Comparison of ENCODE assay signal across 8 cellular contexts in genomic region chr18:45775241-45775676, GRCh38. TPM values are rescaled to one million over a fixed set of nuclear protein-coding genes. Genes with fewer than 3 reads are reported as not detected.
DNase-seq lines count a peak whose midpoint lies in the region; ATAC-seq and TF ChIP-seq lines count a peak whose summit lies in the region.

No MANE protein-coding gene starts in this region.

- no peaks in the 10 kb centered on the region for H3K4me1 ChIP-seq in OCI-LY7 (ENCODE audit: insufficient read depth, low read length, poor library complexity, severe bottlenecking)

- no peak overlapping the region; the same call in 1 of the 2 replicates for H3K4me2 ChIP-seq in OCI-LY7 (ENCODE audit: low read length)

- H2AFZ ChIP-seq in OCI-LY7 (ENCODE audit: low read length): no peak overlapping the region

- peak overlapping the region; percentile 75 for H3K4me3 Mint-ChIP-seq in central memory CD8-positive, alpha-beta T cell

- POLR2A ChIA-PET in OCI-LY7 (lab: Charles Lee): no interaction called here

- H3K27ac ChIP-seq in OCI-LY7 (ENCODE audit: low read depth, low read length, poor library complexity, severe bottlenecking): no peak overlapping the region

- no peaks in the 10 kb centered on the region for H3K9me3 ChIP-seq in OCI-LY7 (ENCODE audit: low read length)

- H3K9me2 ChIP-seq in OCI-LY7 (ENCODE audit: insufficient read depth, low read length): no peaks in the 10 kb centered on the region

- peaks cover 8% of the 10 kb centered on the region for H3K27me3 Mint-ChIP-seq in central memory CD8-positive, alpha-beta T cell

- no peak for DNase-seq in central memory CD8-positive, alpha-beta T cell (ENCODE audit: low spot score in 2 of 2)
- DNase-seq in left kidney (ENCODE audit: low read depth, low spot score) (peak; percentile 91), OCI-LY7 (ENCODE audit: low spot score) (no peak), NCI-H2196 treated with DMSO at 0.1 percent for 48 hours (lab: John Stamatoyannopoulos, UW; ENCODE audit: unreplicated experiment) (no peak)
- peak; percentile 82 for DNase-seq in stimulated activated CD4-positive, alpha-beta T cell treated with anti-CD3 and anti-CD28 coated beads, Interleukin-1b, Interleukin-23, amount 100 ng/mL, for 48 hours

- H3K36me3 Mint-ChIP-seq in central memory CD8-positive, alpha-beta T cell (ENCODE audit: insufficient read depth): peaks cover 2% of the 10 kb centered on the region

- BruUV-seq in OCI-LY7 (replicated peaks; lab: Mats Ljungman, UMichigan): no TSS peak

- H3K36me3 ChIP-seq in OCI-LY7 (ENCODE audit: insufficient read depth, low read length): no peaks in the 10 kb centered on the region

- H3K4me1 Mint-ChIP-seq in central memory CD8-positive, alpha-beta T cell: peaks cover 37% of the 10 kb centered on the region

- ATAC-seq in GM18519 (IDR thresholded peaks at IDR 0.05; ENCODE audit: low FRiP score, unreplicated experiment) (peak; percentile 39), HG03175 (IDR thresholded peaks at IDR 0.05; ENCODE audit: unreplicated experiment) (peak; percentile 62)
- ATAC-seq in activated CD4-positive, CD25-positive, alpha-beta regulatory T cell treated with anti-CD3 and anti-CD28 coated beads, Interleukin-2, amount 50 U/mL, for 24 hours: peak; percentile 81 to 82
- peak; percentile 18 for ATAC-seq in central memory CD8-positive, alpha-beta T cell (replicated peaks; ENCODE audit: extremely low read depth, poor library complexity, severe bottlenecking)

- H4K20me1 ChIP-seq in OCI-LY7 (ENCODE audit: insufficient read depth, low read length): no peaks in the 10 kb centered on the region

- CTCF ChIA-PET in OCI-LY7 (lab: Charles Lee; ENCODE audit: unreplicated experiment): no interaction called here

- peak overlapping the region; percentile 23 for H3K27ac Mint-ChIP-seq in central memory CD8-positive, alpha-beta T cell (ENCODE audit: low read depth)

- TF ChIP-seq CTCF in OCI-LY7 (conservative IDR thresholded peaks at IDR 0.05; ENCODE audit: low read length): no peak

- H3K79me2 ChIP-seq in OCI-LY7 (ENCODE audit: insufficient read depth, low read depth, low read length): no peaks in the 10 kb centered on the region

- no peaks in the 10 kb centered on the region for H3K9me3 Mint-ChIP-seq in central memory CD8-positive, alpha-beta T cell

- H3K4me3 ChIP-seq in OCI-LY7 (ENCODE audit: low read depth, low read length, poor library complexity, severe bottlenecking): no peak overlapping the region

- intact Hi-C loops in OCI-LY7 (cut with micrococcal nuclease; ENCODE audit: unreplicated experiment): loop anchor here (5.0 kb wide), 1 partner anchor 83 kb away; no protein-coding TSS in a partner anchor

RNA-seq across cellular contexts. Expression of gene SIGLEC15, which starts 50.2 kb away (rescaled TPM):
- total RNA-seq in OCI-LY7 (2014; rRNA removed; shearing (Covaris generic)): not detected in 2 replicates
- not detected in 2 replicates for total RNA-seq in OCI-LY7 (2022)

RNA-seq across cellular contexts. Expression of gene SLC14A1, which starts 51.3 kb away (rescaled TPM):
- 0.06 TPM in 1 of 2 replicates, not detected in the other for total RNA-seq in OCI-LY7 (2014; rRNA removed; shearing (Covaris generic))
- total RNA-seq in OCI-LY7 (2022): not detected in 2 replicates

Comparison
In these comparisons a context has a peak if more than half of its experiments do, and no peak if none do; other contexts are left out.
1. ATAC-seq: peak in every context shown above with its lines; median percentile 82 in activated CD4-positive, CD25-positive, alpha-beta regulatory T cell treated with anti-CD3 and anti-CD28 coated beads, Interleukin-2, amount 50 U/mL, for 24 hours; 62 in HG03175; 39 in GM18519; 18 in central memory CD8-positive, alpha-beta T cell.
2. DNase-seq: peak in left kidney (single experiment) and stimulated activated CD4-positive, alpha-beta T cell treated with anti-CD3 and anti-CD28 coated beads, Interleukin-1b, Interleukin-23, amount 100 ng/mL, for 48 hours (single experiment); none in central memory CD8-positive, alpha-beta T cell (0 of 2), OCI-LY7 (single experiment) and NCI-H2196 treated with DMSO at 0.1 percent for 48 hours (single experiment).